15 cellular contexts compared by ENCODE assay signal in the genomic region with DNA sequence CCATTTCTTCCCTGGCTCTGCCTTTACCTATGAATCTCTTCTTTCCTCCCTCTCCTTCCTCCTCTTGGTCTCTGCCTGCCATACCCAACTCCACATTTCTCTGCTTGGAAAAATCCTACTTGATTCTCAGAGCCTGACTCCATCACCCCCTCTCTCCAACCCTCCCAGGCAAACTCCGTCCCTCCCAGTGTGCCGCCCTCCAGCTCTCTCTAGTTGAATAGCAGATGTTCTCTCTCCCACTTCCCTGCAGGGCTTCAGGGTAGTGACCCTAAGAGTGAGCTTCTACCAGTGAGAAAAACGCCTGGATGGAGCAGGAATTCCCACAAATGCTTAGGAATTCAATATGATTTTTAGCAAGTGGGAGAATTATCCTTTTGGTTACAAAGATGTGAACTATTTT.
"Had no signal": no experiment of that assay in that cellular context is flagged by ENCODE, and none has a peak within 500 bp of the region (broad histone marks: within the 10 kb centered on the region; RNA-seq: fewer than 3 reads in every experiment).

No MANE protein-coding gene starts in this region.

- DNase-seq: activated CD4-positive, alpha-beta T cell treated with anti-CD3 and anti-CD28 coated beads, Interleukin-2, amount 50 U/mL, for 48 hours; activated naive CD4-positive, alpha-beta T cell treated with anti-CD3 and anti-CD28 coated beads, Interleukin-2, amount 50 U/mL, for 16 hours; adrenal gland; effector CD4-positive, alpha-beta T cell; esophagus squamous epithelium; heart right ventricle; left ventricle myocardium superior; mucosa of descending colon; naive B cell; sigmoid colon; SK-N-SH; spleen; stimulated activated CD4-positive, alpha-beta T cell treated with anti-CD3 and anti-CD28 coated beads, Interleukin-4, amount 100 ng/mL, for 4 hours; stimulated activated naive CD4-positive, alpha-beta T cell had no signal

- H3K27me3 Mint-ChIP-seq: naive B cell had no signal

- H3K27ac Mint-ChIP-seq: naive B cell had no signal

- H3K36me3 Mint-ChIP-seq: naive B cell had no signal

- ATAC-seq: activated CD4-positive, CD25-positive, alpha-beta regulatory T cell treated with anti-CD3 and anti-CD28 coated beads, Interleukin-2, amount 50 U/mL, for 24 hours; heart right ventricle; left ventricle myocardium superior had no signal

- H3K9me3 Mint-ChIP-seq: naive B cell had no signal

- H3K4me1 Mint-ChIP-seq: naive B cell had no signal
